16 cellular contexts compared by ENCODE assay signal in genomic region chr9:133273098-133273497, GRCh38. TPM values are rescaled to one million over a fixed set of nuclear protein-coding genes. Genes with fewer than 3 reads are reported as not detected.
"Had no signal": no experiment of that assay in that cellular context is flagged by ENCODE, and none has a peak within 500 bp of the region (broad histone marks: within the 10 kb centered on the region; RNA-seq: fewer than 3 reads in every experiment).

No MANE protein-coding gene starts in this region.

- H3K4me3 ChIP-seq: psoas muscle, right lobe of liver had no signal

- H3K4me1 Mint-ChIP-seq: activated T-helper 17 cell treated with anti-CD3 and anti-CD28 coated beads, Interleukin-2, amount 50 U/mL, for 72 hours had no signal

- DNase-seq: activated CD4-positive, CD25-positive, alpha-beta regulatory T cell treated with anti-CD3 and anti-CD28 coated beads, Interleukin-2, amount 50 U/mL, for 72 hours; activated CD8-positive, alpha-beta T cell treated with anti-CD3 and anti-CD28 coated beads for 36 hours; activated naive CD4-positive, alpha-beta T cell treated with anti-CD3 and anti-CD28 coated beads, Interleukin-2, amount 10 ng/mL, durations not matched to agents 7 days and 5 days; activated T-cell treated with anti-CD3 and anti-CD28 coated beads for 4 hours; effector CD4-positive, alpha-beta T cell; hippocampal formation; kidney glomerular epithelial cell; lower lobe of right lung; naive B cell; psoas muscle; right lobe of liver; stimulated activated naive CD4-positive, alpha-beta T cell had no signal

- H3K4me3 Mint-ChIP-seq: activated CD8-positive, alpha-beta T cell treated with anti-CD3 and anti-CD28 coated beads for 36 hours; activated naive CD4-positive, alpha-beta T cell treated with anti-CD3 and anti-CD28 coated beads, Interleukin-2, amount 10 ng/mL, durations not matched to agents 7 days and 5 days; activated T-helper 17 cell treated with anti-CD3 and anti-CD28 coated beads, Interleukin-2, amount 50 U/mL, for 72 hours had no signal

- H3K27ac Mint-ChIP-seq: activated CD8-positive, alpha-beta T cell treated with anti-CD3 and anti-CD28 coated beads for 36 hours; activated naive CD4-positive, alpha-beta T cell treated with anti-CD3 and anti-CD28 coated beads, Interleukin-2, amount 10 ng/mL, durations not matched to agents 7 days and 5 days; activated T-helper 17 cell treated with anti-CD3 and anti-CD28 coated beads, Interleukin-2, amount 50 U/mL, for 72 hours; mesothelial cell of epicardium; naive B cell had no signal

- ATAC-seq: activated CD8-positive, alpha-beta T cell treated with anti-CD3 and anti-CD28 coated beads for 36 hours; activated T-helper 17 cell treated with anti-CD3 and anti-CD28 coated beads, Interleukin-2, amount 50 U/mL, for 72 hours; psoas muscle; right lobe of liver; SK-N-SH treated with all-trans-retinoic acid at 6 μM for 48 hours had no signal

- H3K36me3 Mint-ChIP-seq: activated naive CD4-positive, alpha-beta T cell treated with anti-CD3 and anti-CD28 coated beads, Interleukin-2, amount 10 ng/mL, durations not matched to agents 7 days and 5 days; mesothelial cell of epicardium had no signal

- H3K36me3 ChIP-seq: lower lobe of right lung, right lobe of liver had no signal

- H3K9me3 Mint-ChIP-seq: activated CD8-positive, alpha-beta T cell treated with anti-CD3 and anti-CD28 coated beads for 36 hours; activated naive CD4-positive, alpha-beta T cell treated with anti-CD3 and anti-CD28 coated beads, Interleukin-2, amount 10 ng/mL, durations not matched to agents 7 days and 5 days; activated T-helper 17 cell treated with anti-CD3 and anti-CD28 coated beads, Interleukin-2, amount 50 U/mL, for 72 hours; mesothelial cell of epicardium had no signal

- H3K9me3 ChIP-seq: lower lobe of right lung, psoas muscle, right lobe of liver had no signal

- H3K4me1 ChIP-seq: lower lobe of right lung, psoas muscle, right lobe of liver had no signal

- H3K27me3 ChIP-seq: right lobe of liver had no signal

- H3K27ac ChIP-seq: psoas muscle, right lobe of liver had no signal

RNA-seq across cellular contexts. Expression of gene ABO, which starts 1.9 kb away (rescaled TPM):
- total RNA-seq: activated CD8-positive, alpha-beta T cell treated with anti-CD3 and anti-CD28 coated beads for 36 hours; activated T-helper 17 cell treated with anti-CD3 and anti-CD28 coated beads, Interleukin-2, amount 50 U/mL, for 72 hours; endothelial cell of umbilical vein had no signal
